ENCODE assay signal across 22 cellular contexts in the genomic region with DNA sequence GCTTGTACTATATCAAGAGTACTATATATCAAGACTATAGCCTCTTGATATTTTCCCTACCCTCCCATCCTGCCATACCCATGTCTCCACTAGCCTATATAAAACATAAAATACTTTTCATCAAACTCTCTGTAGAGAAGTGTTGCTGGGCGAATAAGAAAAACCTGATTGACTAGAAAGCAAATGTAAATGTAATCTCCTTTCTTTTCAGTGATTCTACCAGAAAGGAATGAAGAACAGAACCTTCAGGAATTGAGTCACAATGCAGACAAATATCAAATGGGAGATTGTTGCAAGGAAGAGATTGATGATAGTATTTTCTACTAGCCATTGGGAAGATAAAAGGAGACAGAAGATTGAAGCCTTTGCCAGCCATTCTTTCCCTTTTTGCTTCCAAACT.
DNase-seq lines count a peak whose midpoint lies in the region; ATAC-seq and TF ChIP-seq lines count a peak whose summit lies in the region.
"Had no signal": no experiment of that assay in that cellular context is flagged by ENCODE, and none has a peak within 500 bp of the region (broad histone marks: within the 10 kb centered on the region; RNA-seq: fewer than 3 reads in every experiment).

No MANE protein-coding gene starts in this region.

- ATAC-seq in activated B cell treated with CpG ODN at 0.5 μM for 24 hours (ENCODE audit: low read depth), result no peak
- ATAC-seq: activated T-cell treated with anti-CD3 and anti-CD28 coated beads, Interleukin-2, amount 50 U/mL, for 72 hours; body of pancreas; CD8-positive, alpha-beta T cell had no signal

- CTCF ChIA-PET in activated B cell treated with CpG ODN at 0.5 μM for 24 hours (lab: Charles Lee), result interaction anchor here (0.8 to 3.3 kb wide), 4 partner anchors 14 to 22 kb away, joined by 3 to 14 read pairs (median 4); no protein-coding TSS in a partner anchor

- peaks cover 2% of the 10 kb centered on the region for H3K9me3 Mint-ChIP-seq in activated B cell treated with CpG ODN at 0.5 μM for 24 hours
- H3K9me3 Mint-ChIP-seq: activated T-cell treated with anti-CD3 and anti-CD28 coated beads, Interleukin-2, amount 50 U/mL, for 72 hours; CD8-positive, alpha-beta T cell; endodermal cell had no signal

- POLR2A ChIA-PET in activated B cell treated with CpG ODN at 0.5 μM for 24 hours (lab: Charles Lee), result interaction anchor here (0.6 to 4.6 kb wide), 6 partner anchors 12 to 107 kb away, joined by 3 to 31 read pairs (median 4); partner anchors contain the start of gene TRIM13

- intact Hi-C loops in activated B cell treated with CpG ODN at 0.5 μM for 24 hours (cut with micrococcal nuclease), result no loop called here

- peaks cover 72% of the 10 kb centered on the region for H3K4me1 Mint-ChIP-seq in activated B cell treated with CpG ODN at 0.5 μM for 24 hours
- H3K4me1 Mint-ChIP-seq: endodermal cell had no signal

- DNase-seq in EH (ENCODE audit: low read depth) (peak; percentile 11), activated B cell treated with CpG ODN at 0.5 μM for 24 hours (no peak), kidney tubule cell (ENCODE audit: low spot score) (peak; percentile 45), NCI-H1417 (lab: John Stamatoyannopoulos, UW) (no peak), NCI-H446 (lab: John Stamatoyannopoulos, UW) (no peak), DMS153 treated with DMSO at 0.1 percent for 48 hours (lab: John Stamatoyannopoulos, UW; ENCODE audit: unreplicated experiment) (no peak), SK-N-DZ (ENCODE audit: low spot score) (no peak)
- DNase-seq: activated CD4-positive, CD25-positive, alpha-beta regulatory T cell treated with anti-CD3 and anti-CD28 coated beads, Interleukin-2, amount 50 U/mL, for 72 hours; activated naive CD4-positive, alpha-beta T cell treated with anti-CD3 and anti-CD28 coated beads, Interleukin-2, amount 50 U/mL, for 16 hours; activated T-cell treated with anti-CD3 and anti-CD28 coated beads, Interleukin-2, amount 50 U/mL, for 72 hours; body of pancreas; CD8-positive, alpha-beta T cell; colonic mucosa; DMS79; endodermal cell; KG1; NCI-H1694; occipital lobe; substantia nigra; uterus had no signal

- 0 out of 2 replicates have a peak overlapping the region, but pooled peaks have one; percentile 6 for H3K27ac ChIP-seq in 22Rv1
- H3K27ac ChIP-seq: body of pancreas, colonic mucosa, SK-N-MC, uterus had no signal

- H3K36me3 Mint-ChIP-seq in activated B cell treated with CpG ODN at 0.5 μM for 24 hours (ENCODE audit: low read depth), result peaks cover 27% of the 10 kb centered on the region

- TF ChIP-seq CTCF in 22Rv1 (IDR thresholded peaks at IDR 0.05) (no peak), activated B cell treated with CpG ODN at 0.5 μM for 24 hours (IDR thresholded peaks at IDR 0.05) (no peak)

- peak overlapping the region; percentile 94 for H3K27ac Mint-ChIP-seq in activated B cell treated with CpG ODN at 0.5 μM for 24 hours
- H3K27ac Mint-ChIP-seq: CD8-positive, alpha-beta T cell; endodermal cell had no signal

- no peaks in the 10 kb centered on the region for H3K27me3 Mint-ChIP-seq in activated B cell treated with CpG ODN at 0.5 μM for 24 hours

- H3K4me3 Mint-ChIP-seq in activated B cell treated with CpG ODN at 0.5 μM for 24 hours, result no peak overlapping the region
- H3K4me3 Mint-ChIP-seq: activated T-cell treated with anti-CD3 and anti-CD28 coated beads, Interleukin-2, amount 50 U/mL, for 72 hours; CD8-positive, alpha-beta T cell; endodermal cell had no signal

Comparison
In these comparisons a context has a peak if more than half of its experiments do, and no peak if none do; other contexts are left out.
1. DNase-seq: peak in EH (single experiment) and kidney tubule cell (single experiment); none in activated B cell treated with CpG ODN at 0.5 μM for 24 hours (single experiment), NCI-H1417 (0 of 3), NCI-H446 (0 of 2), DMS153 treated with DMSO at 0.1 percent for 48 hours (single experiment) and SK-N-DZ (single experiment).